1 cellular context compared by ENCODE assay signal in the genomic region with DNA sequence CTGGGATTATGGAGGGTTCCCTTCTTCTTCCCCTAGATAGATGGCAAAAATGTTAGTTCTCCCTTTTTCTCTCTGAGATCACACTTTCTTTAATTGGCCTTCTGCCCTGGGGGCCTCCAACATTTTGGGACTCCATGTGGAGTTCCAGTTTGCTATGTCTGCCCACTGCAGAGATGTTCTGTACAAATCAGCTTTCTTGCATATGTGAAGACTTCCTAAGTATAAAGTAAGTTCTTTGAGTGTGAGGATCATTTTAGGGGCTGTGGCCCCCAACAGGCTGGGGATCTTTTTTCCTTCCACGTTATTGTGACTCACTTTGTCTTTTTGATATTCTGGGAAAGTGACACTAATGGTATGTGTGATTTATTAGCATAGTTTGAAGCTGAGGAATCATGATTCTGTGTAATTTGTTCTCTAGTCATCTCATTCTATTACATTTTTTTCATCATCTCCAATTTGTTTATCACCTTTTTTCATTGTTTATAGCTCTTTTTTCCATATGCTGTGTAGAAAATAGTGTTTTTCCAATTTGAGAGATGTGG.
TF ChIP-seq lines count a peak whose summit lies in the region.

No MANE protein-coding gene starts in this region.

TF ChIP-seq in GM12891, 5 proteins besides CTCF, POLR2A, EP300 and RAD21:
- no peak for TF ChIP-seq TAF1 (IDR thresholded peaks at IDR 0.05; ENCODE audit: low read depth, low read length)
- TF ChIP-seq SPI1 (IDR thresholded peaks at IDR 0.05; ENCODE audit: low read depth, low read length) = no peak
- no peak for TF ChIP-seq POU2F2 (IDR thresholded peaks at IDR 0.05; ENCODE audit: low read depth, low read length)
- TF ChIP-seq PAX5 (IDR thresholded peaks at IDR 0.05; ENCODE audit: insufficient read depth, low read length, severe bottlenecking) = no peak
- no peak for TF ChIP-seq POLR2AphosphoS5 (IDR thresholded peaks at IDR 0.05; ENCODE audit: low read depth, low read length)
TF ChIP-seq in GM12891: peak in this region for 0.
